In the genomic region with DNA sequence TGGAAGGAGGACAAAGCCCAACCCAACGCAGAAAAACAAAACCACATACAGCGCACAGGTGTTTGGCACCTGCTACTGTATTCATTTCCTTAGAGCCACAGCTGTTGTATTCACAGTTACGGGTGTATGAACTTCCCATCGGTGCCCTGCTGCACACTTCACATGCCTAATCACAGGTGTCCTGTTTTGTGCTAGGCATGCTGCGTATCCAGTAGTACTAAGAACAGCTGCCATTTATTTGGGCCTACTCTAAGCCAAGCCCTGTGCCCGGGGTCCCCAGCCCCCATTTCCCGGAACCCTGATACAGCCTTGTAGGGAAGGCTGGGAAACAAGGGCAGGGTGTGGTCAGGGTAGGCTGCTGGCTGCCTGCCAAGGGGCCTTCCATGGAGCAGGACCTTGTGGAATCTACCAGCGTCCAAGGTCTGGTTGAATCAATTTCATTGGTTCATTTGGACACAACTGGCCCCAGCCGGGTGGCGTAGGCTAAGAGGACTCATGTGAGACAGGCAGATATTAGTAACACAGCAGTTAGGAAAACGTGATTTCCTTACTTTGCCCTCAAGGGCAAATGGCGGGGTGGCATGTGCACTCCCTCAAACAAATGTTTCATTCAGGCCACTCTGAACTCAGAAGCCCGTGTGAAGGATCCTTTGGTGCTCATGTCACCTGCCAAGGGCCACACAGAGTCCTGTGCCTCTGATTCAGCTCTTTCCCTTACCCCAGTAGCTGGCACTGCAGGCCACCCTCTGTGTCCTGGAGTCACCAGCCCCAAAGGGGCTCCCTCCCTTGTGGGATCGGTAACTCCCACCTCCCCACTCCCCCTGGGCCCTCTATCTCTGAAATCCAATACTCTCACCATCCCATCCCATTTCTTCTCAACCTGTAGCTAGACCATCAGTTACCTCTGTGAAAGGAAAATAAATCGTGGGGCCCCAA, we compare ENCODE assay signal across 13 cellular contexts. TPM values are rescaled to one million over a fixed set of nuclear protein-coding genes. Genes with fewer than 3 reads are reported as not detected.
DNase-seq lines count a peak whose midpoint lies in the region; ATAC-seq and TF ChIP-seq lines count a peak whose summit lies in the region.
"Had no signal": no experiment of that assay in that cellular context is flagged by ENCODE, and none has a peak within 500 bp of the region (broad histone marks: within the 10 kb centered on the region; RNA-seq: fewer than 3 reads in every experiment).

No MANE protein-coding gene starts in this region.

- TF ChIP-seq POLR2A in erythroblast (IDR thresholded peaks at IDR 0.05; ENCODE audit: low read length), result no peak

- no peak overlapping the region for H3K4me3 Mint-ChIP-seq in osteocyte (ENCODE audit: unreplicated experiment)

- TF ChIP-seq RAD21 in liver (IDR thresholded peaks at IDR 0.05), result no peak

- no peaks in the 10 kb centered on the region for H3K27me3 Mint-ChIP-seq in osteocyte (ENCODE audit: unreplicated experiment)

- no peaks in the 10 kb centered on the region for H3K79me2 ChIP-seq in OCI-LY7 (ENCODE audit: insufficient read depth, low read depth, low read length)

- intact Hi-C loops in OCI-LY7 (cut with micrococcal nuclease; ENCODE audit: unreplicated experiment) (loop anchor here (2.0 to 5.0 kb wide), 2 partner anchors 15 to 1334 kb away; a partner anchor contains a TSS), upper lobe of right lung (cut with DNase I) (no loop called here)

- no peaks in the 10 kb centered on the region for H3K9me3 Mint-ChIP-seq in osteocyte (ENCODE audit: unreplicated experiment)
- H3K9me3 Mint-ChIP-seq: activated T-helper 2 cell treated with anti-CD3 and anti-CD28 coated beads, Interferon-gamma antibody, Interleukin-2, Interleukin-4, amounts not matched to agents 10 μg/mL and 5 μg/mL and 100 μg/mL, durations not matched to agents 14 hours and 24 hours and 36 hours had no signal

- BruUV-seq in OCI-LY7 (replicated peaks; lab: Mats Ljungman, UMichigan), result no TSS peak

- H3K4me3 ChIP-seq in OCI-LY7 (ENCODE audit: low read depth, low read length, poor library complexity, severe bottlenecking) (no peak overlapping the region), liver (ENCODE audit: low read depth in 1 of 3, low read length in 3 of 3) (no peak overlapping the region), upper lobe of right lung (no peak overlapping the region)

- H3K4me1 Mint-ChIP-seq in osteocyte (ENCODE audit: unreplicated experiment), result peaks cover 7% of the 10 kb centered on the region

- H3K9me3 ChIP-seq in OCI-LY7 (ENCODE audit: low read length), result no peaks in the 10 kb centered on the region
- H3K9me3 ChIP-seq in liver (ENCODE audit: control insufficient read depth in 4 of 4, low read length in 3 of 4), result no peaks in the 10 kb centered on the region
- H3K9me3 ChIP-seq in upper lobe of right lung, result no peaks in the 10 kb centered on the region

- ATAC-seq in upper lobe of right lung, result no peak

- H4K20me1 ChIP-seq in OCI-LY7 (ENCODE audit: insufficient read depth, low read length), result no peaks in the 10 kb centered on the region

- peak overlapping the region; percentile 39 for H3K4me2 ChIP-seq in OCI-LY7 (ENCODE audit: low read length)

- CTCF ChIA-PET in OCI-LY7 (lab: Charles Lee; ENCODE audit: unreplicated experiment), result interaction anchor here (0.6 kb wide), 1 partner anchor 153 kb away, joined by 4 read pairs; no protein-coding TSS in a partner anchor

- peak; percentile 89 for DNase-seq in COR-L47 (lab: John Stamatoyannopoulos, UW)
- peak; percentile 35 for DNase-seq in NCI-H1417 treated with DMSO at 0.1 percent for 48 hours (lab: John Stamatoyannopoulos, UW)
- peak; percentile 94 for DNase-seq in OCI-LY7 (ENCODE audit: low spot score)
- no peak for DNase-seq in erythroblast (lab: John Stamatoyannopoulos, UW)
- DNase-seq in osteocyte (ENCODE audit: extremely low spot score, unreplicated experiment), result no peak
- DNase-seq in HuH-7.5 (ENCODE audit: low spot score), result no peak
- no peak for DNase-seq in upper lobe of right lung
- DNase-seq: foreskin fibroblast, midbrain had no signal

- 36% methylated on average over 15 of the region's 15 CpGs for WGBS in liver

- TF ChIP-seq CTCF in OCI-LY7 (conservative IDR thresholded peaks at IDR 0.05; ENCODE audit: low read length), result no peak
- TF ChIP-seq CTCF in liver (IDR thresholded peaks at IDR 0.05; ENCODE audit: low read depth, low read length, missing input control), result no peak
- no peak for TF ChIP-seq CTCF in osteocyte (IDR thresholded peaks at IDR 0.05)
- TF ChIP-seq CTCF in upper lobe of right lung (IDR thresholded peaks at IDR 0.05), result no peak

- no peaks in the 10 kb centered on the region for H3K36me3 Mint-ChIP-seq in osteocyte (ENCODE audit: unreplicated experiment)

- H3K27ac ChIP-seq in OCI-LY7 (ENCODE audit: low read depth, low read length, poor library complexity, severe bottlenecking) (peak overlapping the region; percentile 56), liver (ENCODE audit: low read depth in 1 of 2, low read length in 2 of 2) (peak overlapping the region; percentile 68 to 79), upper lobe of right lung (no peak overlapping the region)

- H2AFZ ChIP-seq in OCI-LY7 (ENCODE audit: low read length), result no peak overlapping the region

- H3K36me3 ChIP-seq in OCI-LY7 (ENCODE audit: insufficient read depth, low read length) (no peaks in the 10 kb centered on the region), liver (ENCODE audit: control insufficient read depth in 4 of 4, insufficient read depth in 3 of 4, low read depth in 1 of 4, low read length in 3 of 4) (no peaks in the 10 kb centered on the region), upper lobe of right lung (no peaks in the 10 kb centered on the region)

- POLR2A ChIA-PET in OCI-LY7 (lab: Charles Lee), result interaction anchor here (0.7 kb wide), 1 partner anchor 12 kb away, joined by 4 read pairs; no protein-coding TSS in a partner anchor

- H3K4me1 ChIP-seq in OCI-LY7 (ENCODE audit: insufficient read depth, low read length, poor library complexity, severe bottlenecking), result peaks cover 24% of the 10 kb centered on the region
- H3K4me1 ChIP-seq in liver (ENCODE audit: control insufficient read depth in 4 of 4, insufficient read depth in 4 of 4, low read length in 3 of 4), result peaks cover 16 to 61% (median 52%) of the 10 kb centered on the region in 4 donors
- H3K4me1 ChIP-seq in upper lobe of right lung, result no peaks in the 10 kb centered on the region

- H3K9ac ChIP-seq in liver (ENCODE audit: low read depth in 1 of 2, low read length in 2 of 2), result no peak overlapping the region

- no peaks in the 10 kb centered on the region for H3K9me2 ChIP-seq in OCI-LY7 (ENCODE audit: insufficient read depth, low read length)

- H3K27me3 ChIP-seq in liver (ENCODE audit: control insufficient read depth in 4 of 4, insufficient read depth in 4 of 4, low read length in 3 of 4) (no peaks in the 10 kb centered on the region), upper lobe of right lung (no peaks in the 10 kb centered on the region)

- no peak overlapping the region for H3K27ac Mint-ChIP-seq in osteocyte (ENCODE audit: unreplicated experiment)
- H3K27ac Mint-ChIP-seq: activated T-helper 2 cell treated with anti-CD3 and anti-CD28 coated beads, Interferon-gamma antibody, Interleukin-2, Interleukin-4, amounts not matched to agents 10 μg/mL and 5 μg/mL and 100 μg/mL, durations not matched to agents 14 hours and 24 hours and 36 hours had no signal

TF ChIP-seq in liver, 16 proteins besides CTCF, POLR2A, EP300 and RAD21 (continues in another document):
- TF ChIP-seq, protein P1, sequence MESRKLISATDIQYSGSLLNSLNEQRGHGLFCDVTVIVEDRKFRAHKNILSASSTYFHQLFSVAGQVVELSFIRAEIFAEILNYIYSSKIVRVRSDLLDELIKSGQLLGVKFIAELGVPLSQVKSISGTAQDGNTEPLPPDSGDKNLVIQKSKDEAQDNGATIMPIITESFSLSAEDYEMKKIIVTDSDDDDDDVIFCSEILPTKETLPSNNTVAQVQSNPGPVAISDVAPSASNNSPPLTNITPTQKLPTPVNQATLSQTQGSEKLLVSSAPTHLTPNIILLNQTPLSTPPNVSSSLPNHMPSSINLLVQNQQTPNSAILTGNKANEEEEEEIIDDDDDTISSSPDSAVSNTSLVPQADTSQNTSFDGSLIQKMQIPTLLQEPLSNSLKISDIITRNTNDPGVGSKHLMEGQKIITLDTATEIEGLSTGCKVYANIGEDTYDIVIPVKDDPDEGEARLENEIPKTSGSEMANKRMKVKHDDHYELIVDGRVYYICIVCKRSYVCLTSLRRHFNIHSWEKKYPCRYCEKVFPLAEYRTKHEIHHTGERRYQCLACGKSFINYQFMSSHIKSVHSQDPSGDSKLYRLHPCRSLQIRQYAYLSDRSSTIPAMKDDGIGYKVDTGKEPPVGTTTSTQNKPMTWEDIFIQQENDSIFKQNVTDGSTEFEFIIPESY (IDR thresholded peaks at IDR 0.05), result peak; percentile 51
- TF ChIP-seq TAF1 (conservative IDR thresholded peaks at IDR 0.05) (no peak), YY1 (IDR thresholded peaks at IDR 0.05) (peak; percentile 33), FOXA1 (IDR thresholded peaks at IDR 0.05) (no peak), EGR1 (IDR thresholded peaks at IDR 0.05; ENCODE audit: low read depth in 2 of 2) (no peak), FOXA2 (IDR thresholded peaks at IDR 0.05) (no peak), HNF4G (IDR thresholded peaks at IDR 0.05) (peak; percentile 35), RXRA (IDR thresholded peaks at IDR 0.05) (peak; percentile 28 to 84), HNF4A (conservative IDR thresholded peaks at IDR 0.05) (peak; percentile 80 to 89), SP1 (IDR thresholded peaks at IDR 0.05) (peak; percentile 73), NR2F2 (IDR thresholded peaks at IDR 0.05) (no peak)
- TF ChIP-seq, protein P2, sequence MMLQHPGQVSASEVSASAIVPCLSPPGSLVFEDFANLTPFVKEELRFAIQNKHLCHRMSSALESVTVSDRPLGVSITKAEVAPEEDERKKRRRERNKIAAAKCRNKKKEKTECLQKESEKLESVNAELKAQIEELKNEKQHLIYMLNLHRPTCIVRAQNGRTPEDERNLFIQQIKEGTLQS (IDR thresholded peaks at IDR 0.05), result no peak
- TF ChIP-seq, protein P3, sequence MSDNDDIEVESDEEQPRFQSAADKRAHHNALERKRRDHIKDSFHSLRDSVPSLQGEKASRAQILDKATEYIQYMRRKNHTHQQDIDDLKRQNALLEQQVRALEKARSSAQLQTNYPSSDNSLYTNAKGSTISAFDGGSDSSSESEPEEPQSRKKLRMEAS (IDR thresholded peaks at IDR 0.05), result peak; percentile 71

RNA-seq across cellular contexts. Expression of a gene that starts 1.0 kb away (rescaled TPM):
- not detected in 2 replicates for total RNA-seq in OCI-LY7 (2014; rRNA removed; shearing (Covaris generic))
- total RNA-seq in OCI-LY7 (2022), result not detected in 2 replicates
- total RNA-seq in liver, result under 1 TPM; 0.17 to 0.33 TPM
- under 1 TPM; 0.23 to 0.38 TPM for polyA plus RNA-seq in liver
- total RNA-seq in osteocyte, result not detected in 2 replicates
- total RNA-seq in upper lobe of right lung, result not detected
- total RNA-seq: activated T-helper 2 cell treated with anti-CD3 and anti-CD28 coated beads, Interferon-gamma antibody, Interleukin-2, Interleukin-4, amounts not matched to agents 10 μg/mL and 5 μg/mL and 100 μg/mL, durations not matched to agents 14 hours and 24 hours and 36 hours; cerebellum; skeletal muscle tissue had no signal

RNA-seq across cellular contexts. Expression of a gene that starts 16.4 kb away (rescaled TPM):
- 0.31 and 1.2 TPM in 2 replicates for total RNA-seq in OCI-LY7 (2014; rRNA removed; shearing (Covaris generic))
- total RNA-seq in OCI-LY7 (2022) (7.8 and 8.1 TPM in 2 replicates), liver (1 to 10 TPM; 5.2 to 9.5 TPM), osteocyte (12.1 and 14.3 TPM in 2 replicates), upper lobe of right lung (24.3 TPM)
- polyA plus RNA-seq in liver, result 1 to 10 TPM; 4.0 to 6.8 TPM

Comparison
In these comparisons a context has a peak if more than half of its experiments do, and no peak if none do; other contexts are left out.
1. DNase-seq: peak in COR-L47 (single experiment), NCI-H1417 treated with DMSO at 0.1 percent for 48 hours (single experiment) and OCI-LY7 (single experiment); none in erythroblast (0 of 2), osteocyte (single experiment), HuH-7.5 (single experiment) and upper lobe of right lung (single experiment).